In the genomic region with DNA sequence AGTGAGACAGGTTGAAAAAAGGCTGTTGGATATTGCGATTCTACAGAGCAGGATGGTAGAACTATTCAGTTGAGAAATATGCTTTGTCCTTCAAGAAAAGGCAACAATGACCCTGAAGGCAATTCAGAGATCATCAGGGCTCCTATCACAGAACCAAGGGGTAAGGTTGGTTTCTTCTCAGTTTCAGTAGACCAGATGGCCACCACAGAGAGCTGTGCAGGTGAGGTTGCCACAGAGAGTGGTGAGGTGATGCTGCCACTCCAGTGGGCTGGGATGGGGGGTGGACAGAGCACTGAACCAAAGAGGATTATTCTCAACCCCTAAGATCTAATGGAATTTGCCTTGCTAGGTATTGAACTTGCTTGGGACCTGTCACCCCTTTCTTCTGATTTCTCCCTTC, we compare ENCODE assay signal across 21 cellular contexts.
"Had no signal": no experiment of that assay in that cellular context is flagged by ENCODE, and none has a peak within 500 bp of the region (broad histone marks: within the 10 kb centered on the region; RNA-seq: fewer than 3 reads in every experiment).

No MANE protein-coding gene starts in this region.

- H3K27me3 ChIP-seq: colonic mucosa, gastroesophageal sphincter, heart left ventricle, left lung had no signal

- H3K36me3 ChIP-seq: colonic mucosa, gastroesophageal sphincter, heart left ventricle, left lung, lower lobe of right lung had no signal

- H3K4me1 Mint-ChIP-seq: naive B cell had no signal

- H3K27ac ChIP-seq: colonic mucosa, epithelial cell of prostate, foreskin keratinocyte, gastroesophageal sphincter, heart left ventricle, left lung, lower lobe of right lung had no signal

- ATAC-seq: effector memory CD8-positive, alpha-beta T cell; esophagus mucosa; foreskin keratinocyte; gastroesophageal sphincter; heart left ventricle; left cardiac atrium; left lung; left ventricle myocardium superior; lower lobe of right lung; mucosa of descending colon had no signal

- H3K27ac Mint-ChIP-seq: dendritic cell treated with granulocyte-macrophage colony-stimulating factor and Interleukin-4, amounts not matched to agents 40 ng/mL and 50 ng/mL, for 4 days; effector memory CD8-positive, alpha-beta T cell; endodermal cell; mesothelial cell of epicardium; naive B cell had no signal

- H3K9me3 ChIP-seq: colonic mucosa, lower lobe of right lung had no signal

- H3K4me3 Mint-ChIP-seq: dendritic cell treated with granulocyte-macrophage colony-stimulating factor and Interleukin-4, amounts not matched to agents 40 ng/mL and 50 ng/mL, for 4 days; effector memory CD8-positive, alpha-beta T cell; endodermal cell; mesothelial cell of epicardium; naive B cell had no signal

- H3K4me1 ChIP-seq: colonic mucosa, foreskin keratinocyte, left lung had no signal

- H3K4me3 ChIP-seq: colonic mucosa, gastroesophageal sphincter, heart left ventricle, left lung, lower lobe of right lung, mucosa of descending colon had no signal

- H3K36me3 Mint-ChIP-seq: mesothelial cell of epicardium had no signal

- DNase-seq: colonic mucosa; cortex of kidney; effector CD8-positive, alpha-beta T cell; effector memory CD8-positive, alpha-beta T cell; endodermal cell; erythroblast; foreskin keratinocyte; heart left ventricle; hippocampal formation; left cardiac atrium; left lung; left ventricle myocardium superior; lower lobe of right lung; mesenchymal stem cell; mucosa of descending colon; naive B cell had no signal
